8 cellular contexts compared by ENCODE assay signal in genomic region chr1:54287821-54288220, GRCh38.
DNase-seq lines count a peak whose midpoint lies in the region; ATAC-seq and TF ChIP-seq lines count a peak whose summit lies in the region.

No MANE protein-coding gene starts in this region.

- DNase-seq in DND-41 (no peak), T-helper 17 cell (no peak), fibroblast of villous mesenchyme (ENCODE audit: low read depth) (peak; percentile 53), psoas muscle (peak in 1 of 2 donors; percentile 69), GM19240 (ENCODE audit: insufficient read length, low spot score) (no peak)
- no peak for DNase-seq in stimulated activated CD4-positive, alpha-beta T cell treated with anti-CD3 and anti-CD28 coated beads, Interleukin-15, amount 100 ng/mL, for 24 hours

- no peaks in the 10 kb centered on the region for H3K36me3 Mint-ChIP-seq in T-helper 17 cell (ENCODE audit: low read depth)

- H3K4me3 Mint-ChIP-seq in T-helper 17 cell = no peak overlapping the region

- H3K27ac ChIP-seq in DND-41 (ENCODE audit: low read length) (peak overlapping the region; percentile 98), psoas muscle (peak overlapping the region; percentile 90)

- no peak for ATAC-seq in DND-41 (ENCODE audit: insufficient read depth, low read depth)
- ATAC-seq in T-helper 17 cell = no peak
- ATAC-seq in psoas muscle = peak; percentile 84 to 89 (median 86)
- no peak for ATAC-seq in GM21390 (IDR thresholded peaks at IDR 0.05; ENCODE audit: unreplicated experiment)
- no peak for ATAC-seq in GM19023 (IDR thresholded peaks at IDR 0.05; ENCODE audit: unreplicated experiment)

- TF ChIP-seq CTCF in DND-41 (IDR thresholded peaks at IDR 0.05; ENCODE audit: borderline replicate concordance, extremely low read depth, low read length, poor library complexity, severe bottlenecking) (no peak), fibroblast of villous mesenchyme (IDR thresholded peaks at IDR 0.05; ENCODE audit: insufficient read depth, low read depth, low read length) (no peak), psoas muscle (IDR thresholded peaks at IDR 0.05) (no peak)

- H3K27ac Mint-ChIP-seq in T-helper 17 cell = peak overlapping the region; percentile 81

- H3K4me3 ChIP-seq in DND-41 (ENCODE audit: low read depth in 1 of 2, low read length in 2 of 2) = no peak overlapping the region
- no peak overlapping the region for H3K4me3 ChIP-seq in fibroblast of villous mesenchyme (ENCODE audit: low read depth, low read length)
- H3K4me3 ChIP-seq in psoas muscle = peak overlapping the region; percentile 37

- peaks cover 55% of the 10 kb centered on the region for H3K4me1 Mint-ChIP-seq in T-helper 17 cell

- H3K27me3 ChIP-seq in DND-41 (ENCODE audit: insufficient read depth, low read length, poor library complexity) = no peaks in the 10 kb centered on the region
- no peaks in the 10 kb centered on the region for H3K27me3 ChIP-seq in psoas muscle (ENCODE audit: insufficient read depth in 3 of 3, low read length in 2 of 3)

- H3K9ac ChIP-seq in DND-41 (ENCODE audit: low read depth, low read length) = peak overlapping the region; percentile 61

- peak overlapping the region; percentile 67 for H3K4me2 ChIP-seq in DND-41 (ENCODE audit: insufficient read depth, low read length)

- peaks cover 89% of the 10 kb centered on the region for H3K79me2 ChIP-seq in DND-41 (ENCODE audit: insufficient read depth, low read length)

- no peak overlapping the region for H2AFZ ChIP-seq in DND-41 (ENCODE audit: low read depth, low read length)

- peaks cover 22% of the 10 kb centered on the region for H4K20me1 ChIP-seq in DND-41 (ENCODE audit: insufficient read depth, low read length)

- WGBS in psoas muscle, 3 donors = 30 to 36% (median 31%) methylated on average over 9 of the region's 9 CpGs

- no peaks in the 10 kb centered on the region for H3K27me3 Mint-ChIP-seq in T-helper 17 cell

- intact Hi-C loops in psoas muscle (cut with DNase I) = loop anchor here in 1 of 2 donors (5.0 kb wide), 1 partner anchor 104 kb away; no protein-coding TSS in a partner anchor

- H3K9me3 ChIP-seq in DND-41 (ENCODE audit: insufficient read depth, low read length, severe bottlenecking) = no peaks in the 10 kb centered on the region
- no peaks in the 10 kb centered on the region for H3K9me3 ChIP-seq in T-helper 17 cell (ENCODE audit: control insufficient read depth, low read length, poor library complexity, severe bottlenecking)
- H3K9me3 ChIP-seq in psoas muscle = no peaks in the 10 kb centered on the region

- peaks cover 73% of the 10 kb centered on the region for H3K4me1 ChIP-seq in DND-41 (ENCODE audit: insufficient read depth, low read length)
- peaks cover 71% of the 10 kb centered on the region for H3K4me1 ChIP-seq in psoas muscle

- H3K36me3 ChIP-seq in DND-41 (ENCODE audit: insufficient read depth, low read length) (no peaks in the 10 kb centered on the region), psoas muscle (ENCODE audit: insufficient read depth in 1 of 2, low read depth in 1 of 2) (no peaks in the 10 kb centered on the region)

Comparison
In these comparisons a context has a peak if more than half of its experiments do, and no peak if none do; other contexts are left out.
1. ATAC-seq: peak in psoas muscle (4 of 4); none in DND-41 (single experiment), T-helper 17 cell (single experiment), GM21390 (single experiment) and GM19023 (single experiment).